In the genomic region with DNA sequence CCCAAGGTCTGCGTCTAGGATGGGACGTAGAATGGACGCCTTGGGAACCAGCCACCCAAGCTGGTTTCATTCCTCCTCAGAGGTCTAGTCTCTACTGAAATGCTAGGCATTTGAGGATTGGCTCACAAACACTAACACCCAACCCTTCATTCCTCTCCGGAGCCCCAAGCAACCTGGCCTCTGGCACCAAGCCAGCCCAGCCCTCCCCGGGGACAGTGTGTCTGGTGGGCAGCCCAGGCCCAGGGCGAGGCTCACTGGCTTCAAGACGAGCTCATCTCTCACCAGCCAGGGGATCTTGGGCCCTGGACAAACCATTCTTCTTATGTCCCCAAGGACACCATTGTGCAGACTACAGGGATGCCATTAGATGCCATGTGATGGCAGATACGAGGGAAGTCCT, we compare ENCODE assay signal across 2 cellular contexts.
TF ChIP-seq lines count a peak whose summit lies in the region.

No MANE protein-coding gene starts in this region.

TF ChIP-seq in HEK293, 187 proteins besides CTCF, POLR2A, EP300 and RAD21:
- no peak for TF ChIP-seq ZNF394 (tag by site-specific recombination; IDR thresholded peaks at IDR 0.05; ENCODE audit: borderline replicate concordance)
- TF ChIP-seq, protein P1, sequence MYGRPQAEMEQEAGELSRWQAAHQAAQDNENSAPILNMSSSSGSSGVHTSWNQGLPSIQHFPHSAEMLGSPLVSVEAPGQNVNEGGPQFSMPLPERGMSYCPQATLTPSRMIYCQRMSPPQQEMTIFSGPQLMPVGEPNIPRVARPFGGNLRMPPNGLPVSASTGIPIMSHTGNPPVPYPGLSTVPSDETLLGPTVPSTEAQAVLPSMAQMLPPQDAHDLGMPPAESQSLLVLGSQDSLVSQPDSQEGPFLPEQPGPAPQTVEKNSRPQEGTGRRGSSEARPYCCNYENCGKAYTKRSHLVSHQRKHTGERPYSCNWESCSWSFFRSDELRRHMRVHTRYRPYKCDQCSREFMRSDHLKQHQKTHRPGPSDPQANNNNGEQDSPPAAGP (tag by site-specific recombination; IDR thresholded peaks at IDR 0.05) = 0 out of 2 replicates have a peak, but pooled peaks have one; percentile 43

TF ChIP-seq in K562, 482 proteins besides CTCF, POLR2A, EP300 and RAD21:
- peak; percentile 82 for TF ChIP-seq NFIC (IDR thresholded peaks at IDR 0.05)
- no peak for TF ChIP-seq BRD4 (IDR thresholded peaks at IDR 0.05)
TF ChIP-seq in K562: peak in this region for 1.
